10 cellular contexts compared by ENCODE assay signal in the genomic region with DNA sequence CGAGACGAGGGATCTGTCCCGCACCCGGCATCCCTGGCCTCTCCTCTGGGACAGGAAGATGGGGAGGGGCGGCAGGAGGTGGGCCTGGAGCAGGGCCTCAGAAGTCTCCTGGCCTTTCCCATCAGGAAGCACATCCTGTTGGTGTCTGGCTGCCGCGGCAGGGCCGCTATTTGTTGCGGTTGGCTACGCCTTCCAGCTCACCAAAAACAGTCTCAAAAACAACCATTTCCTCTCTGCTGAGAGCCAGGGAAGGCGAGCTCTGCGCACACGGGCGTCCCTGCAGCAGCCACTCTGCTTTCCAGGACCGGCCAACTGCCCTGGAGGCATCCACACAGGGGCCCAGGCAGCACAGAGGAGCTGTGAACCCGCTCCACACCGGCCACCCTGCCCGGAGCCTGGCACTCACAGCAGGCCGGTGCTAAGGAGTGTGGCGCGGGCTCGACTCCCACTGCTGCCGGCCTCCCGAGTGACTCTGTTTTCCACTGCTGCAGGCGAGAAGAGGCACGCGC. TPM values are rescaled to one million over a fixed set of nuclear protein-coding genes. Genes with fewer than 3 reads are reported as not detected.
DNase-seq lines count a peak whose midpoint lies in the region; ATAC-seq and TF ChIP-seq lines count a peak whose summit lies in the region.
"Had no signal": no experiment of that assay in that cellular context is flagged by ENCODE, and none has a peak within 500 bp of the region (broad histone marks: within the 10 kb centered on the region; RNA-seq: fewer than 3 reads in every experiment).

A gene (plus strand): TSS at position 224 of the 509 bp plus-strand sequence. CDS start 610 bp downstream, outside the sequence.

- H3K4me1 ChIP-seq in IMR-90 (ENCODE audit: control insufficient read depth, insufficient read depth, low read length) (peaks cover 17% of the 10 kb centered on the region), adrenal gland (replicated peaks in 1 of 2) (peaks cover 3 to 45% of the 10 kb centered on the region in 2 donors), subcutaneous abdominal adipose tissue (ENCODE audit: control insufficient read depth in 5 of 5, insufficient read depth in 5 of 5, low read length in 5 of 5) (peaks cover 7 to 89% (median 77%) of the 10 kb centered on the region in 5 donors)

- peak within 1 kb of the TSS; percentile 86 for H2BK5ac ChIP-seq in IMR-90 (ENCODE audit: low read depth, low read length, poor library complexity, severe bottlenecking)

- no peaks in the 10 kb centered on the region; the same call in 1 of the 2 replicates for H3K9me1 ChIP-seq in IMR-90 (ENCODE audit: insufficient read depth, low read length)

- ATAC-seq in IMR-90 (ENCODE audit: low read depth) (peak; percentile 75), HG03108 (IDR thresholded peaks at IDR 0.05; ENCODE audit: unreplicated experiment) (no peak), HG02938 (IDR thresholded peaks at IDR 0.05; ENCODE audit: unreplicated experiment) (no peak)

- TF ChIP-seq RAD21 in IMR-90 (IDR thresholded peaks at IDR 0.05; ENCODE audit: low read length), result peak; percentile 11; the same call in 1 of the 2 replicates

- in situ Hi-C loops in IMR-90 (cut with MboI; ENCODE audit: low sequenced_read_pairs), result no loop called here

- H3K27me3 ChIP-seq in IMR-90 (ENCODE audit: control insufficient read depth, insufficient read depth, low read length), result no peaks in the 10 kb centered on the region
- no peaks in the 10 kb centered on the region for H3K27me3 ChIP-seq in adrenal gland
- H3K27me3 ChIP-seq in subcutaneous abdominal adipose tissue (ENCODE audit: control insufficient read depth in 5 of 5, insufficient read depth in 4 of 5, low read length in 5 of 5), result peaks cover 12 to 44% (median 23%) of the 10 kb centered on the region in 5 donors

- POLR2A ChIA-PET in IMR-90 (lab: Charles Lee; ENCODE audit: unreplicated experiment), result no interaction called here

- H4K91ac ChIP-seq in IMR-90 (ENCODE audit: insufficient read depth, low read depth, low read length), result peak within 1 kb of the TSS; percentile 79

- H2BK20ac ChIP-seq in IMR-90 (ENCODE audit: low read depth, low read length), result no peak within 1 kb of the TSS; the same call in 1 of the 2 replicates

- H3K56ac ChIP-seq in IMR-90 (ENCODE audit: extremely low read depth, insufficient read depth, low read length), result no peak within 1 kb of the TSS

- H3K4ac ChIP-seq in IMR-90 (ENCODE audit: low read depth, low read length), result peak within 1 kb of the TSS; percentile 86

- CTCF ChIA-PET in IMR-90 (lab: Yijun Ruan, JAX), result interaction anchor here (0.6 to 1.5 kb wide), 2 partner anchors 32 to 221 kb away, joined by 3 to 9 read pairs; no protein-coding TSS in a partner anchor

- H3K4me3 ChIP-seq in IMR-90 (ENCODE audit: insufficient read depth, low read depth, low read length), result peak within 1 kb of the TSS; percentile 38
- H3K4me3 ChIP-seq in adrenal gland, result peak within 1 kb of the TSS in 2 of 4 donors; percentile 21 to 56
- H3K4me3 ChIP-seq in subcutaneous abdominal adipose tissue (ENCODE audit: low read depth in 1 of 5, low read length in 5 of 5), result peak within 1 kb of the TSS; percentile 35 to 92 (median 79)

- H2BK15ac ChIP-seq in IMR-90 (ENCODE audit: low read depth, low read length), result no peak within 1 kb of the TSS; the same call in 2 of the 3 replicates

- H3K9ac ChIP-seq in IMR-90 (ENCODE audit: low read depth, low read length) (peak within 1 kb of the TSS; percentile 67), subcutaneous abdominal adipose tissue (ENCODE audit: low read length in 5 of 5) (peak within 1 kb of the TSS in 4 of 5 donors; percentile 59 to 82 (median 76))

- H3K18ac ChIP-seq in IMR-90 (ENCODE audit: low read depth, low read length), result peak within 1 kb of the TSS; percentile 53; the same call in 1 of the 2 replicates

- peak within 1 kb of the TSS; percentile 66 for H2AK5ac ChIP-seq in IMR-90 (ENCODE audit: low read depth, low read length)

- H3K9me3 ChIP-seq in IMR-90 (ENCODE audit: control insufficient read depth, insufficient read depth, low read length), result no peaks in the 10 kb centered on the region
- no peaks in the 10 kb centered on the region for H3K9me3 ChIP-seq in adrenal gland (replicated peaks in 1 of 3)
- H3K9me3 ChIP-seq in subcutaneous abdominal adipose tissue (ENCODE audit: control insufficient read depth in 5 of 5, low read length in 5 of 5), result no peaks in the 10 kb centered on the region
- H3K9me3 ChIP-seq: neutrophil had no signal

- H2AFZ ChIP-seq in IMR-90 (replicated peaks; ENCODE audit: low read length, poor library complexity), result peak within 1 kb of the TSS; percentile 97

- H4K8ac ChIP-seq in IMR-90 (ENCODE audit: low read depth in 2 of 2, low read length in 2 of 2), result peak within 1 kb of the TSS; percentile 77 to 92; a peak in 3 of 4 replicates

- DNase-seq in IMR-90 (peak; percentile 78), adrenal gland (peak in 6 of 7 donors; percentile 54 to 83 (median 62)), islet precursor cell (peak; percentile 76), GM10266 (ENCODE audit: extremely low spot score) (no peak), NCI-H82 (lab: John Stamatoyannopoulos, UW) (no peak)
- DNase-seq: NCI-H187 had no signal

- no TSS peak for BruUV-seq in IMR-90 (replicated peaks; lab: Mats Ljungman, UMichigan)

- H3K36me3 ChIP-seq in IMR-90 (ENCODE audit: control insufficient read depth, insufficient read depth, low read length) (peaks cover 11% of the 10 kb centered on the region), adrenal gland (replicated peaks in 1 of 2) (peaks cover 0 to 17% of the 10 kb centered on the region in 2 donors), subcutaneous abdominal adipose tissue (ENCODE audit: control insufficient read depth in 5 of 5, insufficient read depth in 5 of 5, low read length in 5 of 5) (peaks cover 0 to 25% (median 21%) of the 10 kb centered on the region in 5 donors)
- H3K36me3 ChIP-seq: neutrophil had no signal

- TF ChIP-seq CTCF in IMR-90 (conservative IDR thresholded peaks at IDR 0.05; ENCODE audit: low read depth, low read length), result no peak
- TF ChIP-seq CTCF in adrenal gland (IDR thresholded peaks at IDR 0.05), result no peak
- TF ChIP-seq CTCF in GM10266 (IDR thresholded peaks at IDR 0.05; ENCODE audit: control insufficient read depth, insufficient read depth, low read depth, missing control alignments), result no peak

- H3K14ac ChIP-seq in IMR-90 (replicated peaks; ENCODE audit: low read depth, low read length), result peak within 1 kb of the TSS; percentile 95

- peak within 1 kb of the TSS; percentile 21 for H2AK9ac ChIP-seq in IMR-90 (replicated peaks; ENCODE audit: low read depth, low read length, poor library complexity)

- H3K4me2 ChIP-seq in IMR-90 (ENCODE audit: low read depth, low read length), result peak within 1 kb of the TSS; percentile 74

- H2BK120ac ChIP-seq in IMR-90 (ENCODE audit: low read depth, low read length), result peak within 1 kb of the TSS; percentile 77

- intact Hi-C loops in IMR-90 (cut with micrococcal nuclease) (no loop called here), adrenal gland (cut with DNase I) (no loop called here)

- no peaks in the 10 kb centered on the region for H4K20me1 ChIP-seq in IMR-90 (ENCODE audit: insufficient read depth, low read length)

- peak within 1 kb of the TSS; percentile 95 for H3K23ac ChIP-seq in IMR-90 (ENCODE audit: low read depth, low read length)

- H3K27ac ChIP-seq in IMR-90 (ENCODE audit: insufficient read depth, low read length) (peak within 1 kb of the TSS; percentile 89), adrenal gland (peak within 1 kb of the TSS in 4 of 5 donors; percentile 65 to 97 (median 81)), subcutaneous abdominal adipose tissue (ENCODE audit: low read depth, low read length) (peak within 1 kb of the TSS; percentile 79)
- H3K27ac ChIP-seq: neutrophil had no signal

- 0 out of 2 replicates have a peak, but pooled peaks have one; percentile 43 for TF ChIP-seq POLR2A in IMR-90 (IDR thresholded peaks at IDR 0.05; ENCODE audit: low read depth, low read length)
- TF ChIP-seq POLR2A in adrenal gland (IDR thresholded peaks at IDR 0.05), result peak; percentile 44 to 67

- peaks cover 5 to 45% of the 10 kb centered on the region in 2 experiments; a peak in 3 of 4 replicates for H3K79me1 ChIP-seq in IMR-90 (ENCODE audit: low read depth in 1 of 2, low read length in 2 of 2)

- H4K5ac ChIP-seq in IMR-90 (ENCODE audit: low read depth, low read length), result peak within 1 kb of the TSS; percentile 61

- 17% methylated on average over 26 of the region's 27 CpGs; no CpG with 5 or more reads in 1 of the 2 experiments for WGBS in IMR-90 (ENCODE audit: extremely low coverage in 2 of 2, insufficient read length in 1 of 2), 2 experiments
- 38 to 74% (median 46%) methylated on average over 6 to 27 of the region's 27 CpGs for WGBS in adrenal gland, 4 donors

- dilution Hi-C loops in IMR-90 (cut with HindIII; ENCODE audit: low sequenced_read_pairs, unreplicated experiment), result no loop called here

TF ChIP-seq in IMR-90, 13 proteins besides CTCF, POLR2A, EP300 and RAD21:
- TF ChIP-seq MAZ (IDR thresholded peaks at IDR 0.05; ENCODE audit: borderline replicate concordance, low read depth, low read length) (peak; percentile 26; the same call in 1 of the 2 replicates), RFX5 (IDR thresholded peaks at IDR 0.05; ENCODE audit: low read depth, low read length) (no peak), SMC3 (IDR thresholded peaks at IDR 0.05; ENCODE audit: low read depth, low read length) (no peak), CEBPB (IDR thresholded peaks at IDR 0.05; ENCODE audit: low read depth, low read length) (no peak), FOS (IDR thresholded peaks at IDR 0.05; ENCODE audit: low read depth, low read length) (no peak)
- TF ChIP-seq, protein P1, sequence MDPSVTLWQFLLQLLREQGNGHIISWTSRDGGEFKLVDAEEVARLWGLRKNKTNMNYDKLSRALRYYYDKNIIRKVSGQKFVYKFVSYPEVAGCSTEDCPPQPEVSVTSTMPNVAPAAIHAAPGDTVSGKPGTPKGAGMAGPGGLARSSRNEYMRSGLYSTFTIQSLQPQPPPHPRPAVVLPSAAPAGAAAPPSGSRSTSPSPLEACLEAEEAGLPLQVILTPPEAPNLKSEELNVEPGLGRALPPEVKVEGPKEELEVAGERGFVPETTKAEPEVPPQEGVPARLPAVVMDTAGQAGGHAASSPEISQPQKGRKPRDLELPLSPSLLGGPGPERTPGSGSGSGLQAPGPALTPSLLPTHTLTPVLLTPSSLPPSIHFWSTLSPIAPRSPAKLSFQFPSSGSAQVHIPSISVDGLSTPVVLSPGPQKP (IDR thresholded peaks at IDR 0.05; ENCODE audit: borderline replicate concordance, low read depth, low read length), result no peak

RNA-seq across cellular contexts. Expression of the gene that starts here (rescaled TPM):
- total RNA-seq in IMR-90 (2012; rRNA removed) (7.0 and 7.2 TPM in 2 replicates), adrenal gland (10 to 100 TPM; 20.1 to 77.2 (median 31.3) TPM)
- polyA plus RNA-seq in IMR-90 (2012; rRNA removed) (12.3 and 13.2 TPM in 2 replicates), adrenal gland (10 to 100 TPM in 2 of 3 donors, 1 to 10 TPM in 1; 7.4 to 30.7 (median 26.6) TPM)
- 8.4 and 18.2 TPM in 2 replicates for polyA plus RNA-seq in IMR-90 (2012; cell fraction: cytosol; rRNA removed)
- polyA plus RNA-seq in IMR-90 (2012; cell fraction: nucleus; rRNA removed; ENCODE audit: low replicate concordance), result 5.3 and 12.8 TPM in 2 replicates

Comparison
In these comparisons a context has a peak if more than half of its experiments do, and no peak if none do; other contexts are left out.
1. DNase-seq: peak in IMR-90 (single experiment), adrenal gland (6 of 7) and islet precursor cell (single experiment); none in GM10266 (single experiment) and NCI-H82 (single experiment).
2. Peak in every context shown above with its lines, with median percentiles within 50 percentile points of each other: H3K27ac ChIP-seq.